16 cellular contexts compared by ENCODE assay signal in genomic region chr1:31872658-31873636, GRCh38. TPM values are rescaled to one million over a fixed set of nuclear protein-coding genes. Genes with fewer than 3 reads are reported as not detected.
A peak's percentile ranks its signal among the peaks of the same experiment; 100 is the strongest.
DNase-seq lines count a peak whose midpoint lies in the region; ATAC-seq and TF ChIP-seq lines count a peak whose summit lies in the region.
"Had no signal": no experiment of that assay in that cellular context is flagged by ENCODE, and none has a peak within 500 bp of the region (broad histone marks: within the 10 kb centered on the region; RNA-seq: fewer than 3 reads in every experiment).

No MANE protein-coding gene starts in this region.

- peaks cover 5% of the 10 kb centered on the region for H3K36me3 Mint-ChIP-seq in activated naive CD4-positive, alpha-beta T cell treated with anti-CD3 and anti-CD28 coated beads, Interleukin-2, amount 10 ng/mL, durations not matched to agents 7 days and 5 days
- H3K36me3 Mint-ChIP-seq in T-helper 17 cell (ENCODE audit: low read depth), result peaks cover 4% of the 10 kb centered on the region

- peak overlapping the region; percentile 79 for H3K27ac Mint-ChIP-seq in activated naive CD4-positive, alpha-beta T cell treated with anti-CD3 and anti-CD28 coated beads, Interleukin-2, amount 10 ng/mL, durations not matched to agents 7 days and 5 days
- no peak overlapping the region for H3K27ac Mint-ChIP-seq in T-helper 17 cell

- peaks cover 18% of the 10 kb centered on the region for H3K4me1 Mint-ChIP-seq in activated naive CD4-positive, alpha-beta T cell treated with anti-CD3 and anti-CD28 coated beads, Interleukin-2, amount 10 ng/mL, durations not matched to agents 7 days and 5 days
- H3K4me1 Mint-ChIP-seq in T-helper 17 cell, result peaks cover 10% of the 10 kb centered on the region

- no peak overlapping the region for H3K4me3 ChIP-seq in upper lobe of right lung
- H3K4me3 ChIP-seq: SK-N-MC, tibial artery had no signal

- CTCF ChIA-PET in activated naive CD4-positive, alpha-beta T cell treated with anti-CD3 and anti-CD28 coated beads, Interleukin-2, amount 10 ng/mL, durations not matched to agents 7 days and 5 days (lab: Charles Lee), result interaction anchor here (1.0 to 1.5 kb wide), 2 partner anchors 29 to 56 kb away, joined by 3 to 4 read pairs; no protein-coding TSS in a partner anchor

- H3K27ac ChIP-seq in upper lobe of right lung, result no peak overlapping the region
- H3K27ac ChIP-seq: SK-N-MC, tibial artery had no signal

- peaks cover 5% of the 10 kb centered on the region for H3K9me3 Mint-ChIP-seq in activated naive CD4-positive, alpha-beta T cell treated with anti-CD3 and anti-CD28 coated beads, Interleukin-2, amount 10 ng/mL, durations not matched to agents 7 days and 5 days

- peaks cover 10% of the 10 kb centered on the region for H3K27me3 Mint-ChIP-seq in activated naive CD4-positive, alpha-beta T cell treated with anti-CD3 and anti-CD28 coated beads, Interleukin-2, amount 10 ng/mL, durations not matched to agents 7 days and 5 days
- H3K27me3 Mint-ChIP-seq in T-helper 17 cell, result no peaks in the 10 kb centered on the region

- DNase-seq in activated naive CD4-positive, alpha-beta T cell treated with anti-CD3 and anti-CD28 coated beads, Interleukin-2, amount 10 ng/mL, durations not matched to agents 7 days and 5 days, result peak; percentile 32
- no peak for DNase-seq in activated naive CD4-positive, alpha-beta T cell treated with Interleukin-2 at 50 U/mL for 16 hours
- DNase-seq in T-helper 17 cell, result no peak
- peak; percentile 7 for DNase-seq in central memory CD4-positive, alpha-beta T cell
- no peak for DNase-seq in upper lobe of right lung
- DNase-seq in cortex of kidney (lab: John Stamatoyannopoulos, UW), result no peak
- DNase-seq: activated CD4-positive, CD25-positive, alpha-beta regulatory T cell; DMS153; head of caudate nucleus; left cardiac atrium; NCI-H1048; NCI-H226; tibial artery had no signal

- no peaks in the 10 kb centered on the region for H3K36me3 ChIP-seq in upper lobe of right lung
- H3K36me3 ChIP-seq: tibial artery had no signal

- intact Hi-C loops in upper lobe of right lung (cut with DNase I), result no loop called here

- no peak for TF ChIP-seq CTCF in upper lobe of right lung (IDR thresholded peaks at IDR 0.05)

- no peaks in the 10 kb centered on the region for H3K27me3 ChIP-seq in upper lobe of right lung
- H3K27me3 ChIP-seq: tibial artery had no signal

- no peak overlapping the region for H3K4me3 Mint-ChIP-seq in activated naive CD4-positive, alpha-beta T cell treated with anti-CD3 and anti-CD28 coated beads, Interleukin-2, amount 10 ng/mL, durations not matched to agents 7 days and 5 days
- peak overlapping the region; percentile 1 for H3K4me3 Mint-ChIP-seq in T-helper 17 cell

- H3K9me3 ChIP-seq in T-helper 17 cell (ENCODE audit: control insufficient read depth, low read length, poor library complexity, severe bottlenecking), result no peaks in the 10 kb centered on the region
- no peaks in the 10 kb centered on the region for H3K9me3 ChIP-seq in upper lobe of right lung
- H3K9me3 ChIP-seq: tibial artery had no signal

- H3K4me1 ChIP-seq in upper lobe of right lung, result no peaks in the 10 kb centered on the region
- H3K4me1 ChIP-seq: tibial artery had no signal

- ATAC-seq in T-helper 17 cell, result no peak
- peak; percentile 29 for ATAC-seq in upper lobe of right lung
- no peak for ATAC-seq in HG03135 (IDR thresholded peaks at IDR 0.05; ENCODE audit: unreplicated experiment)
- no peak for ATAC-seq in GM19324 (IDR thresholded peaks at IDR 0.05; ENCODE audit: low FRiP score, unreplicated experiment)
- ATAC-seq: left cardiac atrium had no signal

RNA-seq across cellular contexts. Expression of gene SPOCD1, which starts 57.1 kb away (rescaled TPM):
- 1 to 10 TPM in 1 of 2 donors, under 1 TPM in 1; 0.30 to 7.5 TPM for total RNA-seq in T-helper 17 cell
- total RNA-seq in upper lobe of right lung, result 31.4 TPM

Comparison
In these comparisons a context has a peak if more than half of its experiments do, and no peak if none do; other contexts are left out.
1. DNase-seq: peak in activated naive CD4-positive, alpha-beta T cell treated with anti-CD3 and anti-CD28 coated beads, Interleukin-2, amount 10 ng/mL, durations not matched to agents 7 days and 5 days (single experiment) and central memory CD4-positive, alpha-beta T cell (single experiment); none in activated naive CD4-positive, alpha-beta T cell treated with Interleukin-2 at 50 U/mL for 16 hours (single experiment), T-helper 17 cell (0 of 3), upper lobe of right lung (single experiment) and cortex of kidney (single experiment).